Comparison of ENCODE assay signal across 20 cellular contexts in genomic region chr22:20965888-20966855, GRCh38. TPM values are rescaled to one million over a fixed set of nuclear protein-coding genes. Genes with fewer than 3 reads are reported as not detected.
DNase-seq lines count a peak whose midpoint lies in the region; ATAC-seq and TF ChIP-seq lines count a peak whose summit lies in the region.
"Had no signal": no experiment of that assay in that cellular context is flagged by ENCODE, and none has a peak within 500 bp of the region (broad histone marks: within the 10 kb centered on the region; RNA-seq: fewer than 3 reads in every experiment).

No MANE protein-coding gene starts in this region.

- H3K4me1 ChIP-seq in endodermal cell (ENCODE audit: control insufficient read depth, insufficient read depth, low read length), result peaks cover 4% of the 10 kb centered on the region

- peaks cover 13% of the 10 kb centered on the region for H3K27me3 Mint-ChIP-seq in activated T-cell treated with anti-CD3 and anti-CD28 coated beads, Interleukin-2, amount 50 U/mL, for 4 hours (ENCODE audit: low read depth)
- peaks cover 22% of the 10 kb centered on the region for H3K27me3 Mint-ChIP-seq in activated T-cell treated with anti-CD3 and anti-CD28 coated beads, Interleukin-2, amount 50 U/mL, for 24 hours
- H3K27me3 Mint-ChIP-seq in endodermal cell (ENCODE audit: insufficient read depth) (peaks cover 86% of the 10 kb centered on the region), osteocyte (ENCODE audit: unreplicated experiment) (no peaks in the 10 kb centered on the region)

- peaks cover 12% of the 10 kb centered on the region for H3K4me1 Mint-ChIP-seq in activated T-cell treated with anti-CD3 and anti-CD28 coated beads, Interleukin-2, amount 50 U/mL, for 4 hours (ENCODE audit: low read depth)
- H3K4me1 Mint-ChIP-seq in activated T-cell treated with anti-CD3 and anti-CD28 coated beads, Interleukin-2, amount 50 U/mL, for 24 hours (ENCODE audit: low read depth), result peaks cover 16% of the 10 kb centered on the region
- H3K4me1 Mint-ChIP-seq in endodermal cell, result peaks cover 8% of the 10 kb centered on the region
- peaks cover 18% of the 10 kb centered on the region for H3K4me1 Mint-ChIP-seq in osteocyte (ENCODE audit: unreplicated experiment)

- no peaks in the 10 kb centered on the region for H3K9me3 ChIP-seq in endodermal cell (ENCODE audit: control insufficient read depth, low read length)
- H3K9me3 ChIP-seq: neutrophil, suprapubic skin had no signal

- no peaks in the 10 kb centered on the region for H3K36me3 ChIP-seq in endodermal cell (ENCODE audit: control insufficient read depth, insufficient read depth, low read length)
- H3K36me3 ChIP-seq: neutrophil, suprapubic skin had no signal

- H3K9ac ChIP-seq in endodermal cell (ENCODE audit: extremely low read depth, low read length, poor library complexity, severe bottlenecking), result no peak overlapping the region

- H3K27ac ChIP-seq in endodermal cell (ENCODE audit: low read depth, low read length), result no peak overlapping the region
- H3K27ac ChIP-seq: neutrophil, suprapubic skin had no signal

- no peak for ATAC-seq in activated T-cell treated with anti-CD3 and anti-CD28 coated beads, Interleukin-2, amount 50 U/mL, for 4 hours
- peak; percentile 17; the same call in 2 of the 3 replicates for ATAC-seq in SK-N-SH treated with all-trans-retinoic acid at 6 μM for 48 hours

- no peaks in the 10 kb centered on the region for H3K36me3 Mint-ChIP-seq in activated T-cell treated with anti-CD3 and anti-CD28 coated beads, Interleukin-2, amount 50 U/mL, for 4 hours (ENCODE audit: insufficient read depth)
- H3K36me3 Mint-ChIP-seq in activated T-cell treated with anti-CD3 and anti-CD28 coated beads, Interleukin-2, amount 50 U/mL, for 24 hours (ENCODE audit: low read depth), result no peaks in the 10 kb centered on the region
- H3K36me3 Mint-ChIP-seq in endodermal cell (ENCODE audit: low read depth), result no peaks in the 10 kb centered on the region
- no peaks in the 10 kb centered on the region for H3K36me3 Mint-ChIP-seq in osteocyte (ENCODE audit: unreplicated experiment)

- 90 to 92% methylated on average over 6 to 13 of the region's 13 CpGs for WGBS in endodermal cell (ENCODE audit: insufficient coverage in 1 of 2, insufficient read length in 1 of 2), 2 experiments

- H3K27me3 ChIP-seq in endodermal cell (ENCODE audit: control insufficient read depth, insufficient read depth, low read length, poor library complexity, severe bottlenecking), result peaks cover 74% of the 10 kb centered on the region
- H3K27me3 ChIP-seq: suprapubic skin had no signal

- TF ChIP-seq CTCF in endodermal cell (conservative IDR thresholded peaks at IDR 0.05), result no peak
- TF ChIP-seq CTCF in osteocyte (IDR thresholded peaks at IDR 0.05), result no peak

- no peaks in the 10 kb centered on the region for H3K9me3 Mint-ChIP-seq in activated T-cell treated with anti-CD3 and anti-CD28 coated beads, Interleukin-2, amount 50 U/mL, for 4 hours
- no peaks in the 10 kb centered on the region for H3K9me3 Mint-ChIP-seq in activated T-cell treated with anti-CD3 and anti-CD28 coated beads, Interleukin-2, amount 50 U/mL, for 24 hours
- H3K9me3 Mint-ChIP-seq in endodermal cell (no peaks in the 10 kb centered on the region), osteocyte (ENCODE audit: unreplicated experiment) (no peaks in the 10 kb centered on the region)

- no peak for DNase-seq in activated T-cell treated with anti-CD3 and anti-CD28 coated beads, Interleukin-2, amount 50 U/mL, for 4 hours
- no peak for DNase-seq in activated T-cell treated with anti-CD3 and anti-CD28 coated beads, Interleukin-2, amount 50 U/mL, for 24 hours
- DNase-seq in endodermal cell (peak; percentile 55), osteocyte (ENCODE audit: extremely low spot score, unreplicated experiment) (no peak), mesenteric fat pad (ENCODE audit: low spot score) (no peak), NCI-H524 (lab: John Stamatoyannopoulos, UW) (no peak), cerebellar nuclear complex (lab: John Stamatoyannopoulos, UW) (no peak)
- DNase-seq: activated CD4-positive, alpha-beta T cell treated with anti-CD3 and anti-CD28 coated beads for 48 hours; activated CD8-positive, alpha-beta memory T cell treated with anti-CD3 and anti-CD28 coated beads, Interleukin-2, amount 50 U/mL, for 4 hours; activated effector memory CD4-positive, alpha-beta T cell treated with anti-CD3 and anti-CD28 coated beads, Interleukin-2, amount 50 U/mL, for 16 hours; DMS 273 treated with DMSO at 0.1 percent for 48 hours; foreskin melanocyte; HCEC 1CT; mesenchymal stem cell; NCI-H1436; NCI-H748 treated with DMSO at 0.1 percent for 48 hours; stimulated activated CD8-positive, alpha-beta memory T cell treated with anti-CD3 and anti-CD28 coated beads, Interleukin-4, amount 100 ng/mL, for 48 hours had no signal

- no peak overlapping the region for H3K27ac Mint-ChIP-seq in activated T-cell treated with anti-CD3 and anti-CD28 coated beads, Interleukin-2, amount 50 U/mL, for 24 hours
- H3K27ac Mint-ChIP-seq in endodermal cell (no peak overlapping the region), osteocyte (ENCODE audit: unreplicated experiment) (no peak overlapping the region)

- no peak overlapping the region for H3K4me3 ChIP-seq in endodermal cell (ENCODE audit: low read length)

- peak overlapping the region; percentile 11 for H3K4me3 Mint-ChIP-seq in activated T-cell treated with anti-CD3 and anti-CD28 coated beads, Interleukin-2, amount 50 U/mL, for 4 hours
- H3K4me3 Mint-ChIP-seq in activated T-cell treated with anti-CD3 and anti-CD28 coated beads, Interleukin-2, amount 50 U/mL, for 24 hours, result no peak overlapping the region
- H3K4me3 Mint-ChIP-seq in endodermal cell (peak overlapping the region; percentile 37), osteocyte (ENCODE audit: unreplicated experiment) (peak overlapping the region; percentile 57)

TF ChIP-seq in SK-N-SH treated with all-trans-retinoic acid at 6 μM for 48 hours, 23 proteins besides CTCF, POLR2A, EP300 and RAD21:
- TF ChIP-seq PPARA (CRISPR knock-in tag; IDR thresholded peaks at IDR 0.05; ENCODE audit: borderline replicate concordance) (no peak), RARB (CRISPR knock-in tag; IDR thresholded peaks at IDR 0.05) (no peak), ZFP3 (CRISPR knock-in tag; IDR thresholded peaks at IDR 0.05) (no peak), ZNF565 (CRISPR knock-in tag; conservative IDR thresholded peaks at IDR 0.05; ENCODE audit: low read depth) (no peak), ZNF8 (CRISPR knock-in tag; IDR thresholded peaks at IDR 0.05) (no peak), ISL1 (CRISPR knock-in tag; IDR thresholded peaks at IDR 0.05) (no peak), TCF4 (CRISPR knock-in tag; IDR thresholded peaks at IDR 0.05; ENCODE audit: borderline replicate concordance) (no peak), SNAI2 (CRISPR knock-in tag; IDR thresholded peaks at IDR 0.05) (no peak), CSRNP3 (CRISPR knock-in tag; IDR thresholded peaks at IDR 0.05) (no peak)

RNA-seq across cellular contexts. Expression of gene AIFM3, which starts 0.9 kb away (rescaled TPM):
- under 1 TPM; 0.30 to 0.78 (median 0.47) TPM for total RNA-seq in activated T-cell treated with anti-CD3 and anti-CD28 coated beads, Interleukin-2, amount 50 U/mL, for 4 hours
- total RNA-seq in endodermal cell, result 1 to 10 TPM; 1.8 to 2.7 TPM
- 0.43 TPM for polyA plus RNA-seq in endodermal cell (2013, experiment 1 of 2)
- 0.70 TPM for polyA plus RNA-seq in endodermal cell (2013, experiment 2 of 2)
- 0.65 and 0.99 TPM in 2 replicates for total RNA-seq in osteocyte
- total RNA-seq in mesenteric fat pad, result 2.1 TPM

RNA-seq across cellular contexts. Expression of gene LZTR1, which starts 15.9 kb away (rescaled TPM):
- total RNA-seq in activated T-cell treated with anti-CD3 and anti-CD28 coated beads, Interleukin-2, amount 50 U/mL, for 4 hours, result 10 to 100 TPM; 82.4 to 96.6 (median 84.7) TPM
- total RNA-seq in endodermal cell (10 to 100 TPM; 56.5 to 73.2 TPM), osteocyte (89.4 and 91.5 TPM in 2 replicates), mesenteric fat pad (70.8 TPM)
- 38.3 TPM for polyA plus RNA-seq in endodermal cell (2013, experiment 1 of 2)
- polyA plus RNA-seq in endodermal cell (2013, experiment 2 of 2), result 33.0 TPM

RNA-seq across cellular contexts. Expression of gene THAP7, which starts 35.7 kb away (rescaled TPM):
- total RNA-seq in activated T-cell treated with anti-CD3 and anti-CD28 coated beads, Interleukin-2, amount 50 U/mL, for 4 hours, result 10 to 100 TPM; 53.6 to 55.0 (median 53.6) TPM
- total RNA-seq in endodermal cell, result 10 to 100 TPM; 16.6 to 19.6 TPM
- polyA plus RNA-seq in endodermal cell (2013, experiment 1 of 2), result 21.8 TPM
- polyA plus RNA-seq in endodermal cell (2013, experiment 2 of 2), result 21.4 TPM
- total RNA-seq in osteocyte, result 24.8 and 27.0 TPM in 2 replicates
- total RNA-seq in mesenteric fat pad, result 15.5 TPM

RNA-seq across cellular contexts. Expression of gene P2RX6, which starts 48.8 kb away (rescaled TPM):
- total RNA-seq in activated T-cell treated with anti-CD3 and anti-CD28 coated beads, Interleukin-2, amount 50 U/mL, for 4 hours, result under 1 TPM in 1 of 3 donors, not detected in 2; 0.13 TPM
- total RNA-seq in endodermal cell, result 1 to 10 TPM in 1 of 2 donors, under 1 TPM in 1; 0.73 to 1.9 TPM
- polyA plus RNA-seq in endodermal cell (2013, experiment 1 of 2), result 1.4 TPM
- 1.3 TPM for polyA plus RNA-seq in endodermal cell (2013, experiment 2 of 2)
- total RNA-seq in osteocyte, result 2.6 and 3.5 TPM in 2 replicates
- total RNA-seq in mesenteric fat pad, result 1.2 TPM

RNA-seq across cellular contexts. Expression of gene CRKL, which starts 49.0 kb away (rescaled TPM):
- 10 to 100 TPM; 82.9 to 90.5 (median 89.2) TPM for total RNA-seq in activated T-cell treated with anti-CD3 and anti-CD28 coated beads, Interleukin-2, amount 50 U/mL, for 4 hours
- total RNA-seq in endodermal cell, result 100 to 1,000 TPM in 1 of 2 donors, 10 to 100 TPM in 1; 89.5 to 104 TPM
- polyA plus RNA-seq in endodermal cell (2013, experiment 1 of 2), result 50.0 TPM
- polyA plus RNA-seq in endodermal cell (2013, experiment 2 of 2), result 52.3 TPM
- 56.0 and 58.8 TPM in 2 replicates for total RNA-seq in osteocyte
- 46.1 TPM for total RNA-seq in mesenteric fat pad
